36 cellular contexts compared by ENCODE assay signal in genomic region chr2:180987146-180987545, GRCh38.
"Had no signal": no experiment of that assay in that cellular context is flagged by ENCODE, and none has a peak within 500 bp of the region (broad histone marks: within the 10 kb centered on the region; RNA-seq: fewer than 3 reads in every experiment).

No MANE protein-coding gene starts in this region.

- H3K9me3 ChIP-seq: ascending aorta, Peyer's patch, SJSA1 had no signal

- H3K27ac Mint-ChIP-seq: activated B cell treated with CpG ODN at 0.5 μM for 24 hours; activated CD4-positive, alpha-beta memory T cell treated with anti-CD3 and anti-CD28 coated beads for 36 hours; activated naive CD4-positive, alpha-beta T cell treated with anti-CD3 and anti-CD28 coated beads, Interleukin-2, amount 50 U/mL, for 24 hours; activated naive CD8-positive, alpha-beta T cell treated with anti-CD3 and anti-CD28 coated beads, Interleukin-2, amount 10 ng/mL, durations not matched to agents 7 days and 5 days had no signal

- H3K27me3 ChIP-seq: ascending aorta, Peyer's patch, SJSA1 had no signal

- H3K4me3 Mint-ChIP-seq: activated B cell treated with CpG ODN at 0.5 μM for 24 hours; activated CD4-positive, alpha-beta memory T cell treated with anti-CD3 and anti-CD28 coated beads for 36 hours; activated naive CD4-positive, alpha-beta T cell treated with anti-CD3 and anti-CD28 coated beads, Interleukin-2, amount 50 U/mL, for 24 hours; activated naive CD8-positive, alpha-beta T cell treated with anti-CD3 and anti-CD28 coated beads, Interleukin-2, amount 10 ng/mL, durations not matched to agents 7 days and 5 days; activated T-cell treated with anti-CD3 and anti-CD28 coated beads, Interleukin-2, amount 50 U/mL, for 4 hours had no signal

- H3K27ac ChIP-seq: ascending aorta, Peyer's patch, SJSA1, VCaP had no signal

- ATAC-seq: activated T-cell treated with anti-CD3 and anti-CD28 coated beads, Interleukin-2, amount 50 U/mL, for 4 hours; PC-3 had no signal

- DNase-seq: activated B cell treated with CpG ODN at 0.5 μM for 24 hours; activated CD4-positive, alpha-beta memory T cell treated with anti-CD3 and anti-CD28 coated beads for 36 hours; activated CD4-positive, alpha-beta T cell treated with anti-CD3 and anti-CD28 coated beads for 4 hours; activated CD4-positive, alpha-beta T cell treated with anti-CD3 and anti-CD28 coated beads, Interleukin-2, amount 50 U/mL, for 1 hour; activated CD4-positive, CD25-positive, alpha-beta regulatory T cell treated with anti-CD3 and anti-CD28 coated beads, Interleukin-2, amount 50 U/mL, for 72 hours; activated CD8-positive, alpha-beta memory T cell treated with anti-CD3 and anti-CD28 coated beads, Interleukin-2, amount 50 U/mL, for 4 hours; activated effector memory CD4-positive, alpha-beta T cell treated with anti-CD3 and anti-CD28 coated beads, Interleukin-2, amount 50 U/mL, for 16 hours; activated naive CD4-positive, alpha-beta T cell treated with Interleukin-2 at 50 U/mL for 16 hours; activated naive CD8-positive, alpha-beta T cell treated with anti-CD3 and anti-CD28 coated beads, Interleukin-2, amount 10 ng/mL, durations not matched to agents 7 days and 5 days; activated T-cell treated with anti-CD3 and anti-CD28 coated beads for 4 hours; activated T-cell treated with anti-CD3 and anti-CD28 coated beads, Interleukin-2, amount 50 U/mL, for 4 hours; amygdala; NCI-H1092 treated with DMSO at 0.1 percent for 48 hours; NCI-H1417; NCI-H146; NCI-H187; NCI-H2029 treated with DMSO at 0.1 percent for 48 hours; NCI-H2107; NCI-H2171; NCI-H510A; NCI-H526; NCI-H748 treated with DMSO at 0.1 percent for 48 hours; NK-92 treated with Interleukin-12 subunit alpha and Interleukin-12 subunit beta, amount 100 ng/mL, for 24 hours; PC-3; Peyer's patch; RPMI8226; SHP77 treated with DMSO at 0.1 percent for 48 hours; SW 1271; T-helper 1 cell; T-helper 2 cell; T-helper 9 cell had no signal

- H3K4me3 ChIP-seq: ascending aorta, Peyer's patch, SJSA1 had no signal

- H3K36me3 ChIP-seq: ascending aorta, Peyer's patch had no signal

- H3K27me3 Mint-ChIP-seq: activated B cell treated with CpG ODN at 0.5 μM for 24 hours; activated CD4-positive, alpha-beta memory T cell treated with anti-CD3 and anti-CD28 coated beads for 36 hours; activated naive CD4-positive, alpha-beta T cell treated with anti-CD3 and anti-CD28 coated beads, Interleukin-2, amount 50 U/mL, for 24 hours; activated naive CD8-positive, alpha-beta T cell treated with anti-CD3 and anti-CD28 coated beads, Interleukin-2, amount 10 ng/mL, durations not matched to agents 7 days and 5 days had no signal

- H3K9me3 Mint-ChIP-seq: activated B cell treated with CpG ODN at 0.5 μM for 24 hours; activated CD4-positive, alpha-beta memory T cell treated with anti-CD3 and anti-CD28 coated beads for 36 hours; activated naive CD4-positive, alpha-beta T cell treated with anti-CD3 and anti-CD28 coated beads, Interleukin-2, amount 50 U/mL, for 24 hours; activated naive CD8-positive, alpha-beta T cell treated with anti-CD3 and anti-CD28 coated beads, Interleukin-2, amount 10 ng/mL, durations not matched to agents 7 days and 5 days; activated T-cell treated with anti-CD3 and anti-CD28 coated beads, Interleukin-2, amount 50 U/mL, for 4 hours had no signal

- FAIRE-seq: bronchial epithelial cell had no signal
